ENCODE assay signal across 10 cellular contexts in genomic region chr3:170144437-170144843, GRCh38. TPM values are rescaled to one million over a fixed set of nuclear protein-coding genes. Genes with fewer than 3 reads are reported as not detected.
DNase-seq lines count a peak whose midpoint lies in the region; ATAC-seq and TF ChIP-seq lines count a peak whose summit lies in the region.
"Had no signal": no experiment of that assay in that cellular context is flagged by ENCODE, and none has a peak within 500 bp of the region (broad histone marks: within the 10 kb centered on the region; RNA-seq: fewer than 3 reads in every experiment).

No MANE protein-coding gene starts in this region.

- no peak for DNase-seq in activated T-cell treated with anti-CD3 and anti-CD28 coated beads, Interleukin-2, amount 50 U/mL, for 72 hours
- DNase-seq in activated T-cell treated with anti-CD3 and anti-CD28 coated beads, Interleukin-2, amount 50 U/mL, for 1 hour = no peak
- DNase-seq in M059J (ENCODE audit: low read depth) (peak; percentile 11), DMS53 treated with DMSO at 0.1 percent for 48 hours (lab: John Stamatoyannopoulos, UW; ENCODE audit: unreplicated experiment) (no peak), mesenteric fat pad (ENCODE audit: low spot score) (no peak), HEK293T (ENCODE audit: extremely low spot score) (no peak)
- DNase-seq in stimulated activated naive CD8-positive, alpha-beta T cell treated with anti-CD3 and anti-CD28 coated beads, Interleukin-15, Interleukin-2, amounts not matched to agents 100 U/mL and 50 U/mL, for 24 hours = no peak
- DNase-seq: activated naive CD8-positive, alpha-beta T cell treated with anti-CD3 and anti-CD28 coated beads, Interleukin-2, amount 10 ng/mL, durations not matched to agents 7 days and 5 days; naive thymus-derived CD8-positive, alpha-beta T cell had no signal

- peak overlapping the region; percentile 59 for H3K27ac Mint-ChIP-seq in activated T-cell treated with anti-CD3 and anti-CD28 coated beads, Interleukin-2, amount 50 U/mL, for 72 hours
- H3K27ac Mint-ChIP-seq: activated naive CD8-positive, alpha-beta T cell treated with anti-CD3 and anti-CD28 coated beads, Interleukin-2, amount 10 ng/mL, durations not matched to agents 7 days and 5 days had no signal

- H3K4me1 Mint-ChIP-seq in activated T-cell treated with anti-CD3 and anti-CD28 coated beads, Interleukin-2, amount 50 U/mL, for 72 hours (ENCODE audit: low read depth) = peaks cover 31% of the 10 kb centered on the region

- H3K9me3 Mint-ChIP-seq in activated T-cell treated with anti-CD3 and anti-CD28 coated beads, Interleukin-2, amount 50 U/mL, for 72 hours = no peaks in the 10 kb centered on the region
- H3K9me3 Mint-ChIP-seq: activated naive CD8-positive, alpha-beta T cell treated with anti-CD3 and anti-CD28 coated beads, Interleukin-2, amount 10 ng/mL, durations not matched to agents 7 days and 5 days had no signal

- CTCF ChIA-PET in HEK293T (lab: Yijun Ruan, JAX) = no interaction called here

- peaks cover 2 to 27% of the 10 kb centered on the region in 2 donors for H3K36me3 Mint-ChIP-seq in activated T-cell treated with anti-CD3 and anti-CD28 coated beads, Interleukin-2, amount 50 U/mL, for 72 hours (ENCODE audit: insufficient read depth in 2 of 2)

- no peak overlapping the region for H3K4me3 Mint-ChIP-seq in activated T-cell treated with anti-CD3 and anti-CD28 coated beads, Interleukin-2, amount 50 U/mL, for 72 hours
- H3K4me3 Mint-ChIP-seq: activated naive CD8-positive, alpha-beta T cell treated with anti-CD3 and anti-CD28 coated beads, Interleukin-2, amount 10 ng/mL, durations not matched to agents 7 days and 5 days had no signal

- POLR2A ChIA-PET in HEK293T (lab: Yijun Ruan, JAX) = no interaction called here

- no peaks in the 10 kb centered on the region for H3K27me3 Mint-ChIP-seq in activated T-cell treated with anti-CD3 and anti-CD28 coated beads, Interleukin-2, amount 50 U/mL, for 72 hours (ENCODE audit: low read depth)
- H3K27me3 Mint-ChIP-seq: activated naive CD8-positive, alpha-beta T cell treated with anti-CD3 and anti-CD28 coated beads, Interleukin-2, amount 10 ng/mL, durations not matched to agents 7 days and 5 days; naive thymus-derived CD8-positive, alpha-beta T cell had no signal

- peak; percentile 90 to 97 for ATAC-seq in activated T-cell treated with anti-CD3 and anti-CD28 coated beads, Interleukin-2, amount 50 U/mL, for 72 hours (replicated peaks in 1 of 2)
- ATAC-seq in HG02759 (IDR thresholded peaks at IDR 0.05; ENCODE audit: unreplicated experiment) = peak; percentile 94
- peak; percentile 97 for ATAC-seq in stimulated activated naive CD8-positive, alpha-beta T cell treated with anti-CD3 and anti-CD28 coated beads, Interleukin-15, Interleukin-2, amounts not matched to agents 100 U/mL and 50 U/mL, for 24 hours
- ATAC-seq: naive thymus-derived CD8-positive, alpha-beta T cell had no signal

TF ChIP-seq in HEK293T, 16 proteins besides CTCF, POLR2A, EP300 and RAD21:
- TF ChIP-seq FOXM1 (IDR thresholded peaks at IDR 0.05; ENCODE audit: borderline replicate concordance) = no peak

RNA-seq across cellular contexts. Expression of gene PHC3, which starts 37.1 kb away (rescaled TPM):
- 10 to 100 TPM; 71.1 to 71.6 TPM for total RNA-seq in activated T-cell treated with anti-CD3 and anti-CD28 coated beads, Interleukin-2, amount 50 U/mL, for 72 hours
- 32.2 and 32.9 TPM in 2 replicates for total RNA-seq in M059J (2014; rRNA removed; shearing (Covaris generic))
- 66.1 TPM for total RNA-seq in mesenteric fat pad
